ENCODE assay signal across 24 cellular contexts in the genomic region with DNA sequence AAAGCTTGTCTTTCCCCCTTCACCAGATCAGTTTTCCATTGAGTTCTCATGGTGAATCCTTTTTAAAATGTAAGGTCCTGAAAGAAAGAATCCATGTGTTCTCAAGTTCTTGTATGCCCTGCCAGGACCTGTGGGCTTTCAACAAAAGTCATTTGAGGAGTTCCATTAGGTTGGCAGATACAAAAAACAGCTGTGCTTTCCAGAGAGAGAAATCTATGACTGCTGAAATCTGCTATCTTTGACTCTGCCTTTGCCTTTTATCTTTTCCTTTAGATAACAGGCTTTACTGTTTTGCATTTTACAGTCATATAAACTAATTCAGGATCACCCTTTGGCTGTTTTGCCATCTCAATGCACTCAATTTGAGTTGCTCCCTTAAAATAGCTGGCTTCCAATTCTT. TPM values are rescaled to one million over a fixed set of nuclear protein-coding genes. Genes with fewer than 3 reads are reported as not detected.
DNase-seq lines count a peak whose midpoint lies in the region; ATAC-seq, FAIRE-seq and TF ChIP-seq lines count a peak whose summit lies in the region.
"Had no signal": no experiment of that assay in that cellular context is flagged by ENCODE, and none has a peak within 500 bp of the region (broad histone marks: within the 10 kb centered on the region; RNA-seq: fewer than 3 reads in every experiment).

No MANE protein-coding gene starts in this region.

- no peak for TF ChIP-seq EP300 in GM12878 (IDR thresholded peaks at IDR 0.05; ENCODE audit: borderline replicate concordance in 1 of 2, control insufficient read depth in 1 of 2, low read depth in 2 of 2, low read length in 2 of 2)

- no peak overlapping the region for H2AFZ ChIP-seq in GM12878 (ENCODE audit: control insufficient read depth, low read depth, low read length)
- H2AFZ ChIP-seq: PC-9 had no signal

- in situ Hi-C loops in GM12878 (cut with MboI) = loop anchor here (5.0 kb wide), 1 partner anchor 319 kb away; no protein-coding TSS in a partner anchor

- H3K79me2 ChIP-seq in GM12878 (ENCODE audit: control insufficient read depth, insufficient read depth, low read length) = no peaks in the 10 kb centered on the region

- TF ChIP-seq POLR2A in GM12878 (IDR thresholded peaks at IDR 0.05; ENCODE audit: low read depth, low read length) = no peak

- peaks cover 30 to 46% of the 10 kb centered on the region in 2 donors for H3K4me1 Mint-ChIP-seq in natural killer cell treated with Interleukin-12 subunit alpha and Interleukin-12 subunit beta and Interleukin-15 and Interleukin-18, amount 100 ng/mL, for 72 hours (ENCODE audit: low read depth in 2 of 2)
- H3K4me1 Mint-ChIP-seq in natural killer cell = peaks cover 7 to 24% of the 10 kb centered on the region in 2 donors
- H3K4me1 Mint-ChIP-seq in stimulated activated memory B cell treated with anti-CD40 and anti-IgM and Interleukin-4, amounts not matched to agents 10 μg/mL and 1 μg/mL and 100 μg/mL, for 72 hours = peaks cover 63% of the 10 kb centered on the region
- peaks cover 39 to 81% (median 68%) of the 10 kb centered on the region in 3 donors for H3K4me1 Mint-ChIP-seq in CD8-positive, alpha-beta memory T cell

- TF ChIP-seq RAD21 in GM12878 (IDR thresholded peaks at IDR 0.05; ENCODE audit: insufficient read depth, low read depth, low read length) = no peak

- H3K4me2 ChIP-seq in GM12878 (ENCODE audit: control insufficient read depth, insufficient read depth) = no peak overlapping the region
- H3K4me2 ChIP-seq: PC-9 had no signal

- intact Hi-C loops in natural killer cell (cut with micrococcal nuclease) = loop anchor here (5.0 kb wide), 1 partner anchor 59 kb away; the partner anchor contains the start of gene CXCR4
- intact Hi-C loops in GM12878 (cut with micrococcal nuclease; ENCODE audit: unreplicated experiment) = loop anchor here (10.0 kb wide), 1 partner anchor 197 kb away; no protein-coding TSS in a partner anchor

- no peak for TF ChIP-seq CTCF in natural killer cell (IDR thresholded peaks at IDR 0.05)
- no peak for TF ChIP-seq CTCF in GM12878 (IDR thresholded peaks at IDR 0.05 in 2 of 3, conservative IDR thresholded peaks at IDR 0.05 in 1 of 3; ENCODE audit: control insufficient read depth in 2 of 3, extremely low read depth in 1 of 3, insufficient read depth in 1 of 3, low read depth in 3 of 3, low read length in 3 of 3)

- H3K4me3 Mint-ChIP-seq in natural killer cell treated with Interleukin-12 subunit alpha and Interleukin-12 subunit beta and Interleukin-15 and Interleukin-18, amount 100 ng/mL, for 72 hours = no peak overlapping the region
- H3K4me3 Mint-ChIP-seq in natural killer cell = no peak overlapping the region
- H3K4me3 Mint-ChIP-seq in stimulated activated memory B cell treated with anti-CD40 and anti-IgM and Interleukin-4, amounts not matched to agents 10 μg/mL and 1 μg/mL and 100 μg/mL, for 72 hours = no peak overlapping the region
- peak overlapping the region in 2 of 7 donors; percentile 1 to 7 for H3K4me3 Mint-ChIP-seq in CD8-positive, alpha-beta memory T cell
- H3K4me3 Mint-ChIP-seq: endodermal cell had no signal

- no peaks in the 10 kb centered on the region for H3K9me3 Mint-ChIP-seq in natural killer cell treated with Interleukin-12 subunit alpha and Interleukin-12 subunit beta and Interleukin-15 and Interleukin-18, amount 100 ng/mL, for 72 hours
- peaks cover 0 to 3% of the 10 kb centered on the region in 2 donors for H3K9me3 Mint-ChIP-seq in natural killer cell
- peaks cover 6% of the 10 kb centered on the region for H3K9me3 Mint-ChIP-seq in stimulated activated memory B cell treated with anti-CD40 and anti-IgM and Interleukin-4, amounts not matched to agents 10 μg/mL and 1 μg/mL and 100 μg/mL, for 72 hours
- H3K9me3 Mint-ChIP-seq in CD8-positive, alpha-beta memory T cell = no peaks in the 10 kb centered on the region
- H3K9me3 Mint-ChIP-seq: endodermal cell had no signal

- H3K4me3 ChIP-seq in GM12878 = no peak overlapping the region
- no peak overlapping the region for H3K4me3 ChIP-seq in CD8-positive, alpha-beta memory T cell (ENCODE audit: low read length)
- H3K4me3 ChIP-seq: PC-9, prostate gland, SJSA1, skin epidermis had no signal

- DNase-seq in natural killer cell treated with Interleukin-12 subunit alpha and Interleukin-12 subunit beta and Interleukin-15 and Interleukin-18, amount 100 ng/mL, for 72 hours (ENCODE audit: low spot score) = no peak
- no peak for DNase-seq in natural killer cell
- peak; percentile 23 for DNase-seq in SK-N-DZ (ENCODE audit: low spot score)
- no peak for DNase-seq in GM12878 (ENCODE audit: low read depth, low spot score)
- no peak for DNase-seq in CD8-positive, alpha-beta memory T cell
- no peak for DNase-seq in NCI-H226
- DNase-seq in GOT3 (lab: John Stamatoyannopoulos, UW) = no peak
- DNase-seq: activated CD4-positive, alpha-beta T cell treated with anti-CD3 and anti-CD28 coated beads, Interleukin-2, amount 50 U/mL, for 1 hour; anterior cingulate cortex; COR-L47; endodermal cell; mammary epithelial cell; naive thymus-derived CD4-positive, alpha-beta T cell; NCI-H2107; NCI-H69; PC-9; stimulated activated CD8-positive, alpha-beta memory T cell treated with anti-CD3 and anti-CD28 coated beads, Interleukin-4, amount 100 ng/mL, for 48 hours had no signal

- POLR2A ChIA-PET in GM12878 (lab: Charles Lee) = interaction anchor here (0.6 to 4.9 kb wide), 31 partner anchors 8 to 319 kb away, joined by 3 to 39 read pairs (median 10); no protein-coding TSS in a partner anchor
- POLR2A ChIA-PET in CD8-positive, alpha-beta memory T cell (lab: Charles Lee) = interaction anchor here (0.5 kb wide), 1 partner anchor 317 kb away, joined by 11 read pairs; no protein-coding TSS in a partner anchor

- peaks cover 4% of the 10 kb centered on the region for H3K36me3 Mint-ChIP-seq in natural killer cell treated with Interleukin-12 subunit alpha and Interleukin-12 subunit beta and Interleukin-15 and Interleukin-18, amount 100 ng/mL, for 72 hours
- no peaks in the 10 kb centered on the region for H3K36me3 Mint-ChIP-seq in natural killer cell
- H3K36me3 Mint-ChIP-seq in stimulated activated memory B cell treated with anti-CD40 and anti-IgM and Interleukin-4, amounts not matched to agents 10 μg/mL and 1 μg/mL and 100 μg/mL, for 72 hours = peaks cover 8% of the 10 kb centered on the region
- H3K36me3 Mint-ChIP-seq in CD8-positive, alpha-beta memory T cell = peaks cover 0 to 8% (median 7%) of the 10 kb centered on the region in 3 donors

- no TSS peak for BruUV-seq in GM12878 (replicated peaks; lab: Mats Ljungman, UMichigan)

- H3K36me3 ChIP-seq in GM12878 (ENCODE audit: control insufficient read depth in 2 of 2, insufficient read depth in 2 of 2, low read length in 1 of 2) = no peaks in the 10 kb centered on the region
- H3K36me3 ChIP-seq in CD8-positive, alpha-beta memory T cell (ENCODE audit: insufficient read depth, low read length) = no peaks in the 10 kb centered on the region
- H3K36me3 ChIP-seq: prostate gland, SJSA1 had no signal

- H4K20me1 ChIP-seq in GM12878 (ENCODE audit: control insufficient read depth, insufficient read depth) = no peaks in the 10 kb centered on the region

- H3K27me3 Mint-ChIP-seq in natural killer cell treated with Interleukin-12 subunit alpha and Interleukin-12 subunit beta and Interleukin-15 and Interleukin-18, amount 100 ng/mL, for 72 hours = no peaks in the 10 kb centered on the region
- peaks cover 0 to 7% of the 10 kb centered on the region in 2 donors for H3K27me3 Mint-ChIP-seq in natural killer cell (ENCODE audit: low read depth in 2 of 2)
- no peaks in the 10 kb centered on the region for H3K27me3 Mint-ChIP-seq in stimulated activated memory B cell treated with anti-CD40 and anti-IgM and Interleukin-4, amounts not matched to agents 10 μg/mL and 1 μg/mL and 100 μg/mL, for 72 hours
- H3K27me3 Mint-ChIP-seq in CD8-positive, alpha-beta memory T cell = peaks cover 0 to 1% of the 10 kb centered on the region in 2 donors
- H3K27me3 Mint-ChIP-seq: naive thymus-derived CD4-positive, alpha-beta T cell had no signal

- no peak for FAIRE-seq in GM12878 (lab: Jason Lieb, UNC)
- FAIRE-seq: islet of Langerhans had no signal

- ATAC-seq in natural killer cell treated with Interleukin-12 subunit alpha and Interleukin-12 subunit beta and Interleukin-15 and Interleukin-18, amount 100 ng/mL, for 72 hours = no peak
- no peak for ATAC-seq in natural killer cell
- no peak for ATAC-seq in GM12878
- no peak for ATAC-seq in stimulated activated memory B cell treated with anti-CD40 and anti-IgM and Interleukin-4, amounts not matched to agents 10 μg/mL and 1 μg/mL and 100 μg/mL, for 72 hours
- ATAC-seq: naive thymus-derived CD4-positive, alpha-beta T cell had no signal

- H3K4me1 ChIP-seq in GM12878 (ENCODE audit: control insufficient read depth, insufficient read depth, low read length) = peaks cover 51% of the 10 kb centered on the region
- H3K4me1 ChIP-seq in CD8-positive, alpha-beta memory T cell (ENCODE audit: insufficient read depth, low read length) = peaks cover 61% of the 10 kb centered on the region
- H3K4me1 ChIP-seq: prostate gland had no signal

- RAD21 ChIA-PET in GM12878 (lab: Charles Lee; ENCODE audit: unreplicated experiment) = interaction anchor here (0.8 to 17.6 kb wide), 34 partner anchors 8 to 323 kb away, joined by 3 to 348 read pairs (median 16); partner anchors contain the start of genes CXCR4 and DARS1

- H3K27ac ChIP-seq in GM12878 (ENCODE audit: control insufficient read depth, insufficient read depth) = no peak overlapping the region
- no peak overlapping the region for H3K27ac ChIP-seq in CD8-positive, alpha-beta memory T cell (ENCODE audit: low read depth, low read length)
- H3K27ac ChIP-seq: PC-9, prostate gland, SJSA1 had no signal

- peak overlapping the region; percentile 92 to 93 for H3K27ac Mint-ChIP-seq in natural killer cell treated with Interleukin-12 subunit alpha and Interleukin-12 subunit beta and Interleukin-15 and Interleukin-18, amount 100 ng/mL, for 72 hours
- H3K27ac Mint-ChIP-seq in natural killer cell = no peak overlapping the region
- H3K27ac Mint-ChIP-seq in stimulated activated memory B cell treated with anti-CD40 and anti-IgM and Interleukin-4, amounts not matched to agents 10 μg/mL and 1 μg/mL and 100 μg/mL, for 72 hours = peak overlapping the region; percentile 88
- H3K27ac Mint-ChIP-seq in CD8-positive, alpha-beta memory T cell = peak overlapping the region in 4 of 8 donors; percentile 28 to 56 (median 45)
- H3K27ac Mint-ChIP-seq: endodermal cell had no signal

- H3K9ac ChIP-seq in GM12878 (ENCODE audit: control insufficient read depth, insufficient read depth, low read length) = no peak overlapping the region

- CTCF ChIA-PET in GM12878 (lab: Yijun Ruan, JAX) = interaction anchor here (0.9 to 8.6 kb wide), 23 partner anchors 8 to 326 kb away, joined by 3 to 103 read pairs (median 5); no protein-coding TSS in a partner anchor
- CTCF ChIA-PET in CD8-positive, alpha-beta memory T cell (lab: Charles Lee) = interaction anchor here (1.5 kb wide), 1 partner anchor 324 kb away, joined by 3 read pairs; no protein-coding TSS in a partner anchor

- no peaks in the 10 kb centered on the region; the same call in 2 of the 3 replicates for H3K9me3 ChIP-seq in GM12878 (replicated peaks; ENCODE audit: control insufficient read depth, insufficient read depth, low read length)
- no peaks in the 10 kb centered on the region for H3K9me3 ChIP-seq in CD8-positive, alpha-beta memory T cell (ENCODE audit: low read length)
- H3K9me3 ChIP-seq: prostate gland, SJSA1 had no signal

- SMC1A ChIA-PET in GM12878 (lab: Charles Lee; ENCODE audit: uncharacterized antibody, unreplicated experiment) = interaction anchor here (0.9 to 24.6 kb wide), 41 partner anchors 7 to 322 kb away, joined by 3 to 961 read pairs (median 20); partner anchors contain the start of genes CXCR4 and DARS1

- no peaks in the 10 kb centered on the region for H3K27me3 ChIP-seq in GM12878 (replicated peaks in 1 of 2; ENCODE audit: control insufficient read depth in 2 of 2, insufficient read depth in 2 of 2, low read length in 1 of 2)
- no peaks in the 10 kb centered on the region for H3K27me3 ChIP-seq in CD8-positive, alpha-beta memory T cell (ENCODE audit: insufficient read depth, low read length, poor library complexity, severe bottlenecking)
- H3K27me3 ChIP-seq: SJSA1 had no signal

RNA-seq across cellular contexts. Expression of gene CXCR4, which starts 59.7 kb away (rescaled TPM):
- 10 to 100 TPM; 72.1 to 74.8 TPM for total RNA-seq in natural killer cell treated with Interleukin-12 subunit alpha and Interleukin-12 subunit beta and Interleukin-15 and Interleukin-18, amount 100 ng/mL, for 72 hours
- total RNA-seq in natural killer cell (100 to 1,000 TPM; 582 to 848 (median 741) TPM), GM12878 (2014; rRNA removed) (53.3 and 59.5 TPM in 2 replicates), GM12878 (2014; rRNA removed; fragmentation: Illumina TruSeq; extraction: Trizol) (47.2 and 48.7 TPM in 2 replicates), GM12878 (2021) (45.9 and 49.6 TPM in 2 replicates)
- 33.9 and 37.3 TPM in 2 replicates for polyA plus RNA-seq in SK-N-DZ (2014; cell fraction: cytosol; rRNA removed)
- polyA plus RNA-seq in SK-N-DZ (2014; cell fraction: nucleus; rRNA removed) = 21.7 and 22.2 TPM in 2 replicates
- total RNA-seq in GM12878 (2013; cell fraction: nucleolus; rRNA removed) = 345 and 356 TPM in 2 replicates
- 11.9 TPM for polyA plus RNA-seq in GM12878 (2011; ENCODE audit: low read depth)
- polyA plus RNA-seq in GM12878 (2011; rRNA removed) (489 and 749 TPM in 2 replicates), GM12878 (2014; fragmentation: Illumina TruSeq; extraction: Trizol) (69.2 and 78.8 TPM in 2 replicates), GM12878 (2014; fragmentation: Nextera tagmentation; extraction: Ambion mirVana) (10 to 100 TPM; 31.1 to 32.3 TPM), GM12878 (2014; rRNA removed) (56.7 and 65.7 TPM in 2 replicates), GM12878 (2016; fragmentation: Nextera tagmentation; extraction: Ambion mirVana) (10 to 100 TPM; 52.1 to 55.7 TPM)
- 908 and 922 TPM in 2 replicates for polyA plus RNA-seq in GM12878 (2011; cell fraction: cytosol; rRNA removed)
- polyA plus RNA-seq in GM12878 (2011; cell fraction: nucleus; rRNA removed) = 473 and 829 TPM in 2 replicates
- 11.9 and 13.5 TPM in 2 replicates for polyA plus RNA-seq in GM12878 (2012)
- 1,227 and 1,449 TPM in 2 replicates for polyA minus RNA-seq in GM12878 (2011; rRNA and poly(A)+ RNA removed)
- 271 and 274 TPM in 2 replicates for polyA minus RNA-seq in GM12878 (2011; cell fraction: cytosol; rRNA and poly(A)+ RNA removed)
- 348 and 356 TPM in 2 replicates for polyA minus RNA-seq in GM12878 (2011; cell fraction: nucleus; rRNA and poly(A)+ RNA removed)
- total RNA-seq in CD8-positive, alpha-beta memory T cell = 100 to 1,000 TPM; 102 to 106 TPM
- 569 TPM for polyA plus RNA-seq in CD8-positive, alpha-beta memory T cell
- total RNA-seq: chondrocyte, fibroblast of lung, mammary epithelial cell had no signal

Comparison
In these comparisons a context has a peak if more than half of its experiments do, and no peak if none do; other contexts are left out.
1. H3K27ac Mint-ChIP-seq: peak in natural killer cell treated with Interleukin-12 subunit alpha and Interleukin-12 subunit beta and Interleukin-15 and Interleukin-18, amount 100 ng/mL, for 72 hours (2 of 2) and stimulated activated memory B cell treated with anti-CD40 and anti-IgM and Interleukin-4, amounts not matched to agents 10 μg/mL and 1 μg/mL and 100 μg/mL, for 72 hours (single experiment); none in natural killer cell (0 of 2).